ENCODE assay signal across 17 cellular contexts in genomic region chr10:93180402-93181040, GRCh38.
DNase-seq lines count a peak whose midpoint lies in the region; ATAC-seq, FAIRE-seq and TF ChIP-seq lines count a peak whose summit lies in the region.
"Had no signal": no experiment of that assay in that cellular context is flagged by ENCODE, and none has a peak within 500 bp of the region (broad histone marks: within the 10 kb centered on the region; RNA-seq: fewer than 3 reads in every experiment).

No MANE protein-coding gene starts in this region.

- H3K4me1 ChIP-seq in astrocyte (ENCODE audit: insufficient read depth, low read length) (no peaks in the 10 kb centered on the region), ovary (ENCODE audit: insufficient read depth) (peaks cover 2% of the 10 kb centered on the region), thyroid gland (peaks cover 0 to 5% of the 10 kb centered on the region in 2 donors)

- FAIRE-seq in astrocyte (lab: Jason Lieb, UNC) = no peak
- FAIRE-seq: endometrium had no signal

- DNase-seq in EL = peak; percentile 75
- DNase-seq in astrocyte (ENCODE audit: low read depth) = peak; percentile 22
- peak; percentile 67 for DNase-seq in left cardiac atrium
- peak in 4 of 5 donors; percentile 26 to 55 (median 28) for DNase-seq in ovary
- no peak for DNase-seq in GDM1 (lab: John Stamatoyannopoulos, UW)
- DNase-seq in thyroid gland = no peak
- DNase-seq in effector CD8-positive, alpha-beta T cell (lab: John Stamatoyannopoulos, UW) = no peak
- no peak for DNase-seq in GM20000 (ENCODE audit: low spot score)
- DNase-seq: activated T-cell treated with anti-CD3 and anti-CD28 coated beads, Interleukin-2, amount 50 U/mL, for 24 hours; NCI-H2227 treated with DMSO at 0.1 percent for 48 hours; posterior cingulate gyrus; stimulated activated CD4-positive, alpha-beta T cell treated with anti-CD3 and anti-CD28 coated beads, Interleukin-4, amount 100 ng/mL, for 4 hours; stimulated activated naive CD4-positive, alpha-beta T cell treated with Interleukin-2 at 50 U/mL for 16 hours; T-helper 1 cell had no signal

- no peak for TF ChIP-seq CTCF in astrocyte (IDR thresholded peaks at IDR 0.05; ENCODE audit: insufficient read depth, low read depth, low read length)
- no peak for TF ChIP-seq CTCF in ovary (IDR thresholded peaks at IDR 0.05)
- TF ChIP-seq CTCF in thyroid gland (IDR thresholded peaks at IDR 0.05) = no peak
- no peak for TF ChIP-seq CTCF in GM20000 (IDR thresholded peaks at IDR 0.05; ENCODE audit: extremely low read depth, missing control alignments)

- H3K4me3 Mint-ChIP-seq in astrocyte (ENCODE audit: unreplicated experiment) = no peak overlapping the region
- H3K4me3 Mint-ChIP-seq: activated T-cell treated with anti-CD3 and anti-CD28 coated beads, Interleukin-2, amount 50 U/mL, for 24 hours had no signal

- H3K27me3 ChIP-seq in astrocyte (ENCODE audit: insufficient read depth, low read length) (no peaks in the 10 kb centered on the region), ovary (no peaks in the 10 kb centered on the region), thyroid gland (no peaks in the 10 kb centered on the region)
- H3K27me3 ChIP-seq: BLaER1 treated with 17β-estradiol and CSF1 and Interleukin-3, amounts not matched to agents 10 nM and 100 nM; hepatocyte had no signal

- H3K9me3 Mint-ChIP-seq in astrocyte (ENCODE audit: unreplicated experiment) = peaks cover 3% of the 10 kb centered on the region
- H3K9me3 Mint-ChIP-seq: activated T-cell treated with anti-CD3 and anti-CD28 coated beads, Interleukin-2, amount 50 U/mL, for 24 hours had no signal

- no peak overlapping the region for H3K4me3 ChIP-seq in astrocyte (ENCODE audit: insufficient read depth, low read depth, low read length)
- no peak overlapping the region for H3K4me3 ChIP-seq in ovary
- H3K4me3 ChIP-seq in thyroid gland (replicated peaks in 1 of 3) = no peak overlapping the region
- H3K4me3 ChIP-seq: BLaER1 treated with 17β-estradiol and CSF1 and Interleukin-3, amounts not matched to agents 10 nM and 100 nM; hepatocyte had no signal

- no peaks in the 10 kb centered on the region for H3K9me3 ChIP-seq in astrocyte (ENCODE audit: insufficient read depth, low read depth, low read length)
- no peaks in the 10 kb centered on the region for H3K9me3 ChIP-seq in ovary
- H3K9me3 ChIP-seq in thyroid gland = no peaks in the 10 kb centered on the region

- H3K79me2 ChIP-seq in astrocyte (ENCODE audit: insufficient read depth, low read length) = no peaks in the 10 kb centered on the region
- H3K79me2 ChIP-seq: hepatocyte had no signal

- intact Hi-C loops in left cardiac atrium (cut with DNase I) (no loop called here), ovary (cut with DNase I) (no loop called here), thyroid gland (cut with DNase I) (no loop called here)

- ATAC-seq in left cardiac atrium = peak; percentile 87 to 89

- H3K36me3 ChIP-seq in astrocyte (ENCODE audit: insufficient read depth, low read length) = no peaks in the 10 kb centered on the region
- H3K36me3 ChIP-seq in ovary = no peaks in the 10 kb centered on the region
- H3K36me3 ChIP-seq in thyroid gland = no peaks in the 10 kb centered on the region
- H3K36me3 ChIP-seq: BLaER1 treated with 17β-estradiol and CSF1 and Interleukin-3, amounts not matched to agents 10 nM and 100 nM had no signal

- TF ChIP-seq POLR2A in ovary (IDR thresholded peaks at IDR 0.05) = no peak
- no peak for TF ChIP-seq POLR2A in thyroid gland (IDR thresholded peaks at IDR 0.05)

- no peak for TF ChIP-seq EP300 in ovary (IDR thresholded peaks at IDR 0.05)

- H3K4me2 ChIP-seq in astrocyte (ENCODE audit: low read length) = no peak overlapping the region
- H3K4me2 ChIP-seq: BLaER1 treated with 17β-estradiol and CSF1 and Interleukin-3, amounts not matched to agents 10 nM and 100 nM; hepatocyte had no signal

- no peak overlapping the region for H3K9ac ChIP-seq in astrocyte (ENCODE audit: low read length)
- H3K9ac ChIP-seq: BLaER1 treated with 17β-estradiol and CSF1 and Interleukin-3, amounts not matched to agents 10 nM and 100 nM had no signal

- 20 to 37% (median 33%) methylated on average over 16 of the region's 16 CpGs for WGBS in ovary, 3 donors
- 75 to 83% methylated on average over 16 of the region's 16 CpGs for WGBS in thyroid gland, 2 donors

- no peaks in the 10 kb centered on the region for H3K36me3 Mint-ChIP-seq in astrocyte (ENCODE audit: low read depth, unreplicated experiment)

- H3K4me1 Mint-ChIP-seq in astrocyte (ENCODE audit: low read depth, unreplicated experiment) = peaks cover 6% of the 10 kb centered on the region

- H2AFZ ChIP-seq in astrocyte (ENCODE audit: low read depth, low read length) = no peak overlapping the region
- H2AFZ ChIP-seq: hepatocyte had no signal

- H3K27ac Mint-ChIP-seq in astrocyte (ENCODE audit: unreplicated experiment) = peak overlapping the region; percentile 31
- H3K27ac Mint-ChIP-seq: activated T-cell treated with anti-CD3 and anti-CD28 coated beads, Interleukin-2, amount 50 U/mL, for 24 hours had no signal

- H3K27ac ChIP-seq in astrocyte (ENCODE audit: low read depth, low read length) (no peak overlapping the region), ovary (no peak overlapping the region), thyroid gland (no peak overlapping the region)
- H3K27ac ChIP-seq: BLaER1 treated with 17β-estradiol and CSF1 and Interleukin-3, amounts not matched to agents 10 nM and 100 nM; hepatocyte had no signal

- H4K20me1 ChIP-seq in astrocyte (ENCODE audit: insufficient read depth, low read length) = no peaks in the 10 kb centered on the region
- H4K20me1 ChIP-seq: BLaER1 treated with 17β-estradiol and CSF1 and Interleukin-3, amounts not matched to agents 10 nM and 100 nM had no signal

- peaks cover 12% of the 10 kb centered on the region for H3K27me3 Mint-ChIP-seq in astrocyte (ENCODE audit: low read depth, unreplicated experiment)

Comparison
In these comparisons a context has a peak if more than half of its experiments do, and no peak if none do; other contexts are left out.
1. DNase-seq: peak in EL (single experiment), astrocyte (single experiment), left cardiac atrium (single experiment) and ovary (4 of 5); none in GDM1 (single experiment), thyroid gland (0 of 2), effector CD8-positive, alpha-beta T cell (single experiment) and GM20000 (single experiment).